Comparison of ENCODE assay signal across 12 cellular contexts in genomic region chr5:162248107-162248713, GRCh38.
DNase-seq lines count a peak whose midpoint lies in the region; ATAC-seq and TF ChIP-seq lines count a peak whose summit lies in the region.
"Had no signal": no experiment of that assay in that cellular context is flagged by ENCODE, and none has a peak within 500 bp of the region (broad histone marks: within the 10 kb centered on the region; RNA-seq: fewer than 3 reads in every experiment).

No MANE protein-coding gene starts in this region.

- no peaks in the 10 kb centered on the region for H3K9me3 ChIP-seq in effector memory CD4-positive, alpha-beta T cell (ENCODE audit: control insufficient read depth, low read length)
- H3K9me3 ChIP-seq: thyroid gland had no signal

- peak; percentile 66 for ATAC-seq in HG02623 (IDR thresholded peaks at IDR 0.05; ENCODE audit: unreplicated experiment)
- no peak for ATAC-seq in GM18517 (IDR thresholded peaks at IDR 0.05; ENCODE audit: unreplicated experiment)

- no peaks in the 10 kb centered on the region for H3K4me1 ChIP-seq in effector memory CD4-positive, alpha-beta T cell (ENCODE audit: control insufficient read depth, insufficient read depth, low read length, poor library complexity, severe bottlenecking)
- H3K4me1 ChIP-seq: thyroid gland had no signal

- DNase-seq in GM12864 (ENCODE audit: low read depth) (no peak), RKO (ENCODE audit: low spot score) (peak; percentile 31), kidney epithelial cell (ENCODE audit: low read depth) (no peak), middle frontal gyrus (ENCODE audit: extremely low spot score, low spot score) (no peak), NCI-H2029 treated with DMSO at 0.1 percent for 48 hours (lab: John Stamatoyannopoulos, UW) (no peak)
- no peak for DNase-seq in effector memory CD4-positive, alpha-beta T cell
- DNase-seq: activated naive CD4-positive, alpha-beta T cell treated with anti-CD3 and anti-CD28 coated beads for 36 hours; GF-D8; thyroid gland had no signal

- H3K4me3 ChIP-seq in GM12864 (ENCODE audit: low read depth, low read length), result no peak overlapping the region
- H3K4me3 ChIP-seq in kidney epithelial cell (ENCODE audit: low read depth, low read length), result no peak overlapping the region
- no peak overlapping the region for H3K4me3 ChIP-seq in effector memory CD4-positive, alpha-beta T cell (ENCODE audit: insufficient read depth, low read depth, low read length, poor library complexity, severe bottlenecking)
- H3K4me3 ChIP-seq: thyroid gland had no signal

- peak; percentile 67 for TF ChIP-seq CTCF in GM12864 (IDR thresholded peaks at IDR 0.05; ENCODE audit: low read depth, low read length, missing control alignments)
- TF ChIP-seq CTCF in kidney epithelial cell (IDR thresholded peaks at IDR 0.05; ENCODE audit: insufficient read depth, low read length, poor library complexity, severe bottlenecking), result peak; percentile 39

- H3K36me3 ChIP-seq in kidney epithelial cell (ENCODE audit: control insufficient read depth, insufficient read depth, low read length), result no peaks in the 10 kb centered on the region
- H3K36me3 ChIP-seq in effector memory CD4-positive, alpha-beta T cell (ENCODE audit: control insufficient read depth, insufficient read depth, low read length), result no peaks in the 10 kb centered on the region
- H3K36me3 ChIP-seq: thyroid gland had no signal

- H3K27ac ChIP-seq in effector memory CD4-positive, alpha-beta T cell (ENCODE audit: insufficient read depth, low read length, poor library complexity, severe bottlenecking), result no peak overlapping the region
- H3K27ac ChIP-seq: epithelial cell of prostate, thyroid gland had no signal

- no peaks in the 10 kb centered on the region for H3K27me3 ChIP-seq in kidney epithelial cell (ENCODE audit: control insufficient read depth, insufficient read depth, low read length)
- H3K27me3 ChIP-seq in effector memory CD4-positive, alpha-beta T cell (replicated peaks; ENCODE audit: control insufficient read depth, insufficient read depth, low read length, poor library complexity, severe bottlenecking), result no peaks in the 10 kb centered on the region
- H3K27me3 ChIP-seq: thyroid gland had no signal
